1 cellular context compared by ENCODE assay signal in the genomic region with DNA sequence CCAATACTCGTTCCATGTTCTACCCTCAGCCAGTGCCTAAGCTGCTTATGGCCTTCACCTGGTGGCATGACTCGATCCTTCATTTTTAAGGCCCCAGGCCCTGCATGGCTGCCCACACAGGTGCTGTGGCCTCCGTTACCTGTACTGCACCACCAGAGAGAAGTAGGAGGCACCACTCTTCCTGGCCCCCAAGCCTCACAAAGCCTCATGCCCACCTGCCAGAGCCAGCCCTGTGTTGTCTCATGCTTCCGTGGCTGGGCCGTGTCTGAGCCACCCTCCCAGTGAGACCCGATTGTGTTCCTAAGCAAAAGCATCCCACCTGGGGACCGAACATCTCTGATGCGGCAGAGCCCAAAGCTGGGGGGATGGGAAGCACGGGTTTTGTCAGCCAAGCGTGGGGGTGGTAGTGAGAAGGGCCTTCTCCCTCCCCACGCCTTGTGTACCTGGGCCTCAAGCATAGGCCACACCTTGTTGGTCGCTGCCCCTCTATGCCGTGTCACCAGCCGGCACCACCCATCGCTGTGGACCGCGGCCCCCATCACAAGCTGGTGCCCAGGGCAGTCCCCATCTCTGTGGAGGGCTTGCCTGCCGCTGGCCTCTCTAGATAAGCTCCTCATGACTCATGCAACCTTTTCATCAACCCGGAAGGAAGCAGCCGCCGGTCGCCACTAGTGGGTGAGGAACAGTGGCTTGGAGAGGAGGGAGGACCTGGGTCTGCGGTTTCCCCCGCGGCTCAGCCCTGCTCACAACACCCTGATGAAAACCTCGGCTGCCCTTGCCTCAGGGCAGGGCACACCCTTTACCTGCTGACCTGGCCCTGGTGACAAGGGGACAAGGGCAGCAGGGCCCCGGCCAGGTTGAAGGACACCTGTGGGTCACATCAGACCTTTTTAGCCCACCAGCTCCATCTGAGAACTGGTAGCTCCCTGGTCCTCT.
TF ChIP-seq lines count a peak whose summit lies in the region.

No MANE protein-coding gene starts in this region.

TF ChIP-seq in K562, 482 proteins besides CTCF, POLR2A, EP300 and RAD21 (continued from another document and continues in another):
- TF ChIP-seq MEF2D (tag; conservative IDR thresholded peaks at IDR 0.05; ENCODE audit: low read depth): no peak; the same call in 1 of the 2 replicates
- TF ChIP-seq PCBP1 (IDR thresholded peaks at IDR 0.05; ENCODE audit: low read depth, low read length, poor library complexity, severe bottlenecking): peak; percentile 60
- TF ChIP-seq ZNF174 (CRISPR knock-in tag; IDR thresholded peaks at IDR 0.05): no peak
- TF ChIP-seq THRAP3 (IDR thresholded peaks at IDR 0.05; ENCODE audit: borderline replicate concordance): 0 out of 2 replicates have a peak, but pooled peaks have one; percentile 16
- peak; percentile 88 for TF ChIP-seq CBFA2T3 (IDR thresholded peaks at IDR 0.05)
- TF ChIP-seq NR4A1 (CRISPR knock-in tag; IDR thresholded peaks at IDR 0.05): no peak
- TF ChIP-seq NR4A1 (tag; IDR thresholded peaks at IDR 0.05): 0 out of 2 replicates have a peak, but pooled peaks have one; percentile 11
- peak; percentile 73 for TF ChIP-seq SUPT5H (IDR thresholded peaks at IDR 0.05)
- 0 out of 2 replicates have a peak, but pooled peaks have one; percentile 43 for TF ChIP-seq ZNF561 (CRISPR knock-in tag; conservative IDR thresholded peaks at IDR 0.05)
- peak; percentile 81; the same call in 1 of the 2 replicates for TF ChIP-seq GATAD2B (IDR thresholded peaks at IDR 0.05; ENCODE audit: borderline replicate concordance)
- TF ChIP-seq SRF (CRISPR knock-in tag; IDR thresholded peaks at IDR 0.05): 0 out of 4 replicates have a peak, but pooled peaks of 1 of the 2 experiments have one; percentile 26
- TF ChIP-seq POLR2AphosphoS2 (IDR thresholded peaks at IDR 0.05; ENCODE audit: low read length): 0 out of 2 replicates have a peak, but pooled peaks have one; percentile 7
- TF ChIP-seq MTA1 (IDR thresholded peaks at IDR 0.05; ENCODE audit: borderline replicate concordance): no peak
- TF ChIP-seq FOXM1 (IDR thresholded peaks at IDR 0.05; ENCODE audit: low read depth): no peak
- TF ChIP-seq FOXM1 (CRISPR knock-in tag; IDR thresholded peaks at IDR 0.05; ENCODE audit: low read depth): no peak
- peak; percentile 53; the same call in 1 of the 2 replicates for TF ChIP-seq GATA2 (CRISPR knock-in tag; IDR thresholded peaks at IDR 0.05)
- TF ChIP-seq RCOR1 (IDR thresholded peaks at IDR 0.05; ENCODE audit: borderline replicate concordance in 1 of 2, low read depth in 2 of 2, low read length in 2 of 2): peak in 1 of 2 experiments; percentile 85; a peak in 2 of 4 replicates
- no peak for TF ChIP-seq ASH1L (IDR thresholded peaks at IDR 0.05; ENCODE audit: borderline replicate concordance, low read depth, partially characterized antibody)
- TF ChIP-seq, protein P1, sequence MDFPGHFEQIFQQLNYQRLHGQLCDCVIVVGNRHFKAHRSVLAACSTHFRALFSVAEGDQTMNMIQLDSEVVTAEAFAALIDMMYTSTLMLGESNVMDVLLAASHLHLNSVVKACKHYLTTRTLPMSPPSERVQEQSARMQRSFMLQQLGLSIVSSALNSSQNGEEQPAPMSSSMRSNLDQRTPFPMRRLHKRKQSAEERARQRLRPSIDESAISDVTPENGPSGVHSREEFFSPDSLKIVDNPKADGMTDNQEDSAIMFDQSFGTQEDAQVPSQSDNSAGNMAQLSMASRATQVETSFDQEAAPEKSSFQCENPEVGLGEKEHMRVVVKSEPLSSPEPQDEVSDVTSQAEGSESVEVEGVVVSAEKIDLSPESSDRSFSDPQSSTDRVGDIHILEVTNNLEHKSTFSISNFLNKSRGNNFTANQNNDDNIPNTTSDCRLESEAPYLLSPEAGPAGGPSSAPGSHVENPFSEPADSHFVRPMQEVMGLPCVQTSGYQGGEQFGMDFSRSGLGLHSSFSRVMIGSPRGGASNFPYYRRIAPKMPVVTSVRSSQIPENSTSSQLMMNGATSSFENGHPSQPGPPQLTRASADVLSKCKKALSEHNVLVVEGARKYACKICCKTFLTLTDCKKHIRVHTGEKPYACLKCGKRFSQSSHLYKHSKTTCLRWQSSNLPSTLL (IDR thresholded peaks at IDR 0.05): no peak
- no peak for TF ChIP-seq GTF2A2 (tag; IDR thresholded peaks at IDR 0.05)
- peak in 1 of 2 experiments; percentile 70; a peak in 1 of 4 replicates for TF ChIP-seq HDAC1 (IDR thresholded peaks at IDR 0.05)
- TF ChIP-seq KLF16 (IDR thresholded peaks at IDR 0.05): 0 out of 2 replicates have a peak, but pooled peaks have one; percentile 13
- peak; percentile 59 for TF ChIP-seq TBP (optimal IDR thresholded peaks at IDR 0.05; ENCODE audit: low read depth, low read length)
- peak; percentile 61 for TF ChIP-seq POLR2B (IDR thresholded peaks at IDR 0.05; ENCODE audit: low read depth, partially characterized antibody)
- no peak for TF ChIP-seq ZNF696 (CRISPR knock-in tag; conservative IDR thresholded peaks at IDR 0.05)
- TF ChIP-seq ZNF212 (CRISPR knock-in tag; IDR thresholded peaks at IDR 0.05): no peak
- TF ChIP-seq ESRRA (IDR thresholded peaks at IDR 0.05; ENCODE audit: borderline replicate concordance, low read depth): peak; percentile 92
- TF ChIP-seq, protein P2, sequence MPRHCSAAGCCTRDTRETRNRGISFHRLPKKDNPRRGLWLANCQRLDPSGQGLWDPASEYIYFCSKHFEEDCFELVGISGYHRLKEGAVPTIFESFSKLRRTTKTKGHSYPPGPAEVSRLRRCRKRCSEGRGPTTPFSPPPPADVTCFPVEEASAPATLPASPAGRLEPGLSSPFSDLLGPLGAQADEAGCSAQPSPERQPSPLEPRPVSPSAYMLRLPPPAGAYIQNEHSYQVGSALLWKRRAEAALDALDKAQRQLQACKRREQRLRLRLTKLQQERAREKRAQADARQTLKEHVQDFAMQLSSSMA (CRISPR knock-in tag; IDR thresholded peaks at IDR 0.05): no peak
- TF ChIP-seq ZFP30 (CRISPR knock-in tag; IDR thresholded peaks at IDR 0.05; ENCODE audit: borderline replicate concordance): no peak
- peak; percentile 87 for TF ChIP-seq HDAC2 (IDR thresholded peaks at IDR 0.05)
- no peak; the same call in 1 of the 2 replicates for TF ChIP-seq ZNF197 (CRISPR knock-in tag; IDR thresholded peaks at IDR 0.05; ENCODE audit: low read depth)
- TF ChIP-seq, protein P3, sequence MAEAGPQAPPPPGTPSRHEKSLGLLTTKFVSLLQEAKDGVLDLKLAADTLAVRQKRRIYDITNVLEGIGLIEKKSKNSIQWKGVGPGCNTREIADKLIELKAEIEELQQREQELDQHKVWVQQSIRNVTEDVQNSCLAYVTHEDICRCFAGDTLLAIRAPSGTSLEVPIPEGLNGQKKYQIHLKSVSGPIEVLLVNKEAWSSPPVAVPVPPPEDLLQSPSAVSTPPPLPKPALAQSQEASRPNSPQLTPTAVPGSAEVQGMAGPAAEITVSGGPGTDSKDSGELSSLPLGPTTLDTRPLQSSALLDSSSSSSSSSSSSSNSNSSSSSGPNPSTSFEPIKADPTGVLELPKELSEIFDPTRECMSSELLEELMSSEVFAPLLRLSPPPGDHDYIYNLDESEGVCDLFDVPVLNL (CRISPR knock-in tag; IDR thresholded peaks at IDR 0.05; ENCODE audit: low read depth): no peak
- no peak for TF ChIP-seq MCM5 (IDR thresholded peaks at IDR 0.05; ENCODE audit: low read depth)
- no peak for TF ChIP-seq MEF2A (IDR thresholded peaks at IDR 0.05; ENCODE audit: control insufficient read depth, low read depth, low read length)
- peak; percentile 46 for TF ChIP-seq ZFP36 (IDR thresholded peaks at IDR 0.05; ENCODE audit: low read depth, low read length, partially characterized antibody)
- TF ChIP-seq EGR1 (conservative IDR thresholded peaks at IDR 0.05): peak; percentile 31
- no peak for TF ChIP-seq PHTF2 (CRISPR knock-in tag; IDR thresholded peaks at IDR 0.05)
- no peak for TF ChIP-seq ATF1 (CRISPR knock-in tag; IDR thresholded peaks at IDR 0.05)
- TF ChIP-seq ATF1 (tag; IDR thresholded peaks at IDR 0.05): peak; percentile 50
- TF ChIP-seq RBM25 (IDR thresholded peaks at IDR 0.05; ENCODE audit: low read depth, low read length, severe bottlenecking): no peak
- TF ChIP-seq TRIM28 (IDR thresholded peaks at IDR 0.05): no peak
- TF ChIP-seq, protein P4, sequence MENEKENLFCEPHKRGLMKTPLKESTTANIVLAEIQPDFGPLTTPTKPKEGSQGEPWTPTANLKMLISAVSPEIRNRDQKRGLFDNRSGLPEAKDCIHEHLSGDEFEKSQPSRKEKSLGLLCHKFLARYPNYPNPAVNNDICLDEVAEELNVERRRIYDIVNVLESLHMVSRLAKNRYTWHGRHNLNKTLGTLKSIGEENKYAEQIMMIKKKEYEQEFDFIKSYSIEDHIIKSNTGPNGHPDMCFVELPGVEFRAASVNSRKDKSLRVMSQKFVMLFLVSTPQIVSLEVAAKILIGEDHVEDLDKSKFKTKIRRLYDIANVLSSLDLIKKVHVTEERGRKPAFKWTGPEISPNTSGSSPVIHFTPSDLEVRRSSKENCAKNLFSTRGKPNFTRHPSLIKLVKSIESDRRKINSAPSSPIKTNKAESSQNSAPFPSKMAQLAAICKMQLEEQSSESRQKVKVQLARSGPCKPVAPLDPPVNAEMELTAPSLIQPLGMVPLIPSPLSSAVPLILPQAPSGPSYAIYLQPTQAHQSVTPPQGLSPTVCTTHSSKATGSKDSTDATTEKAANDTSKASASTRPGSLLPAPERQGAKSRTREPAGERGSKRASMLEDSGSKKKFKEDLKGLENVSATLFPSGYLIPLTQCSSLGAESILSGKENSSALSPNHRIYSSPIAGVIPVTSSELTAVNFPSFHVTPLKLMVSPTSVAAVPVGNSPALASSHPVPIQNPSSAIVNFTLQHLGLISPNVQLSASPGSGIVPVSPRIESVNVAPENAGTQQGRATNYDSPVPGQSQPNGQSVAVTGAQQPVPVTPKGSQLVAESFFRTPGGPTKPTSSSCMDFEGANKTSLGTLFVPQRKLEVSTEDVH (IDR thresholded peaks at IDR 0.05; ENCODE audit: low read depth, partially characterized antibody): no peak
- TF ChIP-seq TAF9B (IDR thresholded peaks at IDR 0.05; ENCODE audit: partially characterized antibody): peak; percentile 54
- peak; percentile 83 for TF ChIP-seq LEF1 (IDR thresholded peaks at IDR 0.05)
- peak; percentile 93 for TF ChIP-seq HMGN3 (IDR thresholded peaks at IDR 0.05; ENCODE audit: borderline replicate concordance, extremely low read depth, insufficient read length, low read depth, low read length)
- TF ChIP-seq POLR2AphosphoS5 (IDR thresholded peaks at IDR 0.05; ENCODE audit: control insufficient read depth, insufficient read depth, low read depth, low read length): peak; percentile 64; the same call in 1 of the 2 replicates
- TF ChIP-seq CAMTA2 (CRISPR knock-in tag; conservative IDR thresholded peaks at IDR 0.05): no peak
- TF ChIP-seq, protein P5, sequence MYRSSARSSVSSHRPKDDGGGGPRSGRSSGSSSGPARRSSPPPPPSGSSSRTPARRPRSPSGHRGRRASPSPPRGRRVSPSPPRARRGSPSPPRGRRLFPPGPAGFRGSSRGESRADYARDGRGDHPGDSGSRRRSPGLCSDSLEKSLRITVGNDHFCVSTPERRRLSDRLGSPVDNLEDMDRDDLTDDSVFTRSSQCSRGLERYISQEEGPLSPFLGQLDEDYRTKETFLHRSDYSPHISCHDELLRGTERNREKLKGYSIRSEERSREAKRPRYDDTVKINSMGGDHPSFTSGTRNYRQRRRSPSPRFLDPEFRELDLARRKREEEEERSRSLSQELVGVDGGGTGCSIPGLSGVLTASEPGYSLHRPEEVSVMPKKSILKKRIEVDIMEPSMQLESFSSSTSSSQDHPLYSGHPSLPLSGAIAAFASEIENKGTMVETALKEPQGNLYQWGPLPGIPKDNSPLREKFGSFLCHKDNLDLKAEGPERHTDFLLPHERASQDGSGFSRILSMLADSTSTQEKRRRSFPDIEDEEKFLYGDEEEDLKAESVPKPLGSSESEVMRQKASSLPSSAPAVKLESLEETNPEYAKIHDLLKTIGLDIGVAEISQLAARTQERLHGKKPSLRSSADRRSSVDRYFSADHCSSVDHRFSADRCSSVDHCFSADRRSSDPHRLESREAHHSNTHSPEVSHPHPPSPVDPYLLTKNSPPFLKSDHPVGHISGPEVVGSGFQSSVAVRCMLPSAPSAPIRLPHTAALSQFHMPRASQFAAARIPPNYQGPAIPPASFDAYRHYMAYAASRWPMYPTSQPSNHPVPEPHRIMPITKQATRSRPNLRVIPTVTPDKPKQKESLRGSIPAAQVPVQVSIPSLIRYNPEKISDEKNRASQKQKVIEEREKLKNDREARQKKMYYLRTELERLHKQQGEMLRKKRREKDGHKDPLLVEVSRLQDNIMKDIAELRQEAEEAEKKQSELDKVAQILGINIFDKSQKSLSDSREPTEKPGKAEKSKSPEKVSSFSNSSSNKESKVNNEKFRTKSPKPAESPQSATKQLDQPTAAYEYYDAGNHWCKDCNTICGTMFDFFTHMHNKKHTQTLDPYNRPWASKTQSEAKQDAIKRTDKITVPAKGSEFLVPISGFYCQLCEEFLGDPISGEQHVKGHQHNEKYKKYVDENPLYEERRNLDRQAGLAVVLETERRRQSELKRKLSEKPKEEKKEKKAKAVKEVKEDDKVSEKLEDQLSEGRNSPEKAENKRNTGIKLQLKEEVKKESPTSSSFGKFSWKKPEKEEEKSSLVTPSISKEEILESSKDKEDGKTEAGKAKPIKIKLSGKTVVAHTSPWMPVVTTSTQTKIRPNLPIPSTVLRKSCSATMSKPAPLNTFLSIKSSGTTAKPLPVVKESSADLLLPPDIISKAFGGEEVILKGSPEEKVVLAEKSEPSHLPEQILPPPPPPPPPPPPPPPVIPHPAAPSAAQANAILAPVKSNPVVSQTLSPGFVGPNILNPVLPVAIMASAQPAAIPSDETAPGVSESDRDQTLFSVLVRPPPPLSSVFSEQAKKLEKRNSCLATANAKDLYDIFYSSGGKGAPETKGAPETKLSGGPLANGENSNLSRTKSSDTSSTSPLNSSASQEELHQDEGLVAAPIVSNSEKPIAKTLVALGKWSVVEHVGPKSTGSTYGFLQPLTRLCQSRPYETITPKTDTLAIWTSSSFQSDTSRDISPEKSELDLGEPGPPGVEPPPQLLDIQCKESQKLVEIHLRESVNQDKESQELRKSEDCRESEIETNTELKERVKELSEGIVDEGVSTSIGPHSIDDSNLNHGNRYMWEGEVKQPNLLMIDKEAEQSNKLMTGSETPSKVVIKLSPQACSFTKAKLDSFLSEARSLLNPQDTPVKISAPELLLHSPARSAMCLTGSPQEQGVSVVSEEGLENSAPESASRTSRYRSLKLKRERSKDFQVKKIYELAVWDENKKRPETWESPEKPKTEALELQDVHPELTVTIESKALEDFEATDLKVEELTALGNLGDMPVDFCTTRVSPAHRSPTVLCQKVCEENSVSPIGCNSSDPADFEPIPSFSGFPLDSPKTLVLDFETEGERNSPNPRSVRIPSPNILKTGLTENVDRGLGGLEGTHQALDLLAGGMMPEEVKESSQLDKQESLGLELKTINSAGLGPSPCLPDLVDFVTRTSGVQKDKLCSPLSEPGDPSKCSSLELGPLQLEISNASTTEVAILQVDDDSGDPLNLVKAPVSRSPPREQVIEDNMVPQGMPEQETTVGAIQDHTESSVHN (IDR thresholded peaks at IDR 0.05; ENCODE audit: borderline replicate concordance in 1 of 2, low read depth in 1 of 2): 0 out of 4 replicates have a peak, but pooled peaks of 1 of the 2 experiments have one; percentile 35
- TF ChIP-seq EZH2 (IDR thresholded peaks at IDR 0.05; ENCODE audit: borderline replicate concordance, low read depth, low read length): no peak
- TF ChIP-seq CCNT2 (IDR thresholded peaks at IDR 0.05; ENCODE audit: borderline replicate concordance, extremely low read depth, insufficient read length, low read depth, low read length): peak; percentile 93
- TF ChIP-seq, protein P6, sequence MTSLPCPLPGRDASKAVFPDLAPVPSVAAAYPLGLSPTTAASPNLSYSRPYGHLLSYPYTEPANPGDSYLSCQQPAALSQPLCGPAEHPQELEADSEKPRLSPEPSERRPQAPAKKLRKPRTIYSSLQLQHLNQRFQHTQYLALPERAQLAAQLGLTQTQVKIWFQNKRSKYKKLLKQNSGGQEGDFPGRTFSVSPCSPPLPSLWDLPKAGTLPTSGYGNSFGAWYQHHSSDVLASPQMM (CRISPR knock-in tag; IDR thresholded peaks at IDR 0.05): no peak
- TF ChIP-seq RFX7 (CRISPR knock-in tag; IDR thresholded peaks at IDR 0.05): no peak
